Comparison of ENCODE assay signal across 14 cellular contexts in the genomic region with DNA sequence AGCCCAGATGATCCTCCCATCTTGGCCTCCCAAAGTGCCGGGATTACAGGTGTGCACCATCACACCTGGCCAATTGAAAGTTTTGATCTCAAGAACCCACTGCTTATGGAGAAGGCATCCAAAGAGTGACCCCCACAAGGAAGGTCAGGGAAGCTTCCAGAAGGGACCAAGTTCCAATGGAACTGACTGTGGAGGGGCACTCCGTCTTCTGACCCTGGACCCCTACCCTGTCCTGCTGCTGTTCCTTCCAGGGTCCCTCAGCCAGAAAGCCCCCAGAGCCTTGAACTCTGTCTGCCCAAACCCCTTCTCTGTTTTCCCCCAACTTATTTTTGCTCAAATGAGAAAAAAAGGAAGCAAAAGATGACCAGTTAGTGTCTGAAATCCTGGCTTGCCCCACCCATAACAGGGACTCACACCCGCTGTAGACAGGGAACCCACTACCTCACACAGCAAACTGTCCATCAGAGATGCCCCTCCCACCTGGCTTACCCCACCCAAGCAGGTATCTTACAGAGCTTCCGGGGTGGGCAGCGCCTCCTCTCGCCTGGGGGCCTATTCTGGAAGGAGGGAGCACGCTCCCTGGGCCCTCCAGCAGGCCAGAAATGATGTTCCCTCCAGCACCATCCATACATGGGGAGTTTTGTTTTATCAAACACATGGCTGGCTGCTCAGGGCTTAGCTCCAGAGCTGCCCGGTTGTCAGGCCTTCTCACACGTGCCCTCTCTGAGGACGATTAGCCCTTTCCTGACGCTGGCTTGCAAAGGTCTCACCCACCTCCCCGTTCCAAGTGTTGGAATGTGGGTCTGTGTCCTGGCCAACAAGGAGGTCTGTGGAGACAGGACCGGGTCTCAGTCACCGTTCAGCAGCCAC. TPM values are rescaled to one million over a fixed set of nuclear protein-coding genes. Genes with fewer than 3 reads are reported as not detected.
A peak's percentile ranks its signal among the peaks of the same experiment; 100 is the strongest.
DNase-seq lines count a peak whose midpoint lies in the region; ATAC-seq, FAIRE-seq and TF ChIP-seq lines count a peak whose summit lies in the region.
"Had no signal": no experiment of that assay in that cellular context is flagged by ENCODE, and none has a peak within 500 bp of the region (broad histone marks: within the 10 kb centered on the region; RNA-seq: fewer than 3 reads in every experiment).

No MANE protein-coding gene starts in this region.

- WGBS in hepatocyte (ENCODE audit: low lambda C conversion rate, missing lambda C conversion rate): 69% methylated on average over 14 of the region's 14 CpGs

- no peaks in the 10 kb centered on the region for H3K36me3 ChIP-seq in right atrium auricular region
- no peaks in the 10 kb centered on the region for H3K36me3 ChIP-seq in H7 (replicated peaks; ENCODE audit: control insufficient read depth, insufficient read depth, low read length)
- no peaks in the 10 kb centered on the region for H3K36me3 ChIP-seq in hepatocyte (replicated peaks; ENCODE audit: insufficient read depth, low read depth)

- no peak for ATAC-seq in Right ventricle myocardium inferior

- FAIRE-seq in urothelium cell line (lab: Jason Lieb, UNC): no peak
- FAIRE-seq: GM12878 had no signal

- H3K27me3 ChIP-seq in right atrium auricular region (peaks cover 0 to 26% of the 10 kb centered on the region in 2 donors), H7 (ENCODE audit: control insufficient read depth, insufficient read depth, low read length) (peaks cover 64% of the 10 kb centered on the region), hepatocyte (peaks cover 61% of the 10 kb centered on the region)

- no peak overlapping the region for H3K4me3 ChIP-seq in right atrium auricular region
- H3K4me3 ChIP-seq in H7 (ENCODE audit: insufficient read depth, low read depth, low read length): no peak overlapping the region
- H3K4me3 ChIP-seq in hepatocyte: no peak overlapping the region
- H3K4me3 ChIP-seq: GM12878 had no signal

- no peaks in the 10 kb centered on the region for H4K20me1 ChIP-seq in hepatocyte (ENCODE audit: insufficient read depth, poor library complexity, severe bottlenecking)

- intact Hi-C loops in Right ventricle myocardium inferior (cut with DNase I): no loop called here

- no peaks in the 10 kb centered on the region for H3K9me2 ChIP-seq in hepatocyte (replicated peaks; ENCODE audit: insufficient read depth)

- H2AFZ ChIP-seq in hepatocyte: no peak overlapping the region

- H3K4me2 ChIP-seq in hepatocyte: no peak overlapping the region

- TF ChIP-seq CTCF in right atrium auricular region (IDR thresholded peaks at IDR 0.05) (no peak), hepatocyte (IDR thresholded peaks at IDR 0.05; ENCODE audit: poor library complexity) (no peak)

- peaks cover 0 to 5% of the 10 kb centered on the region in 2 donors for H3K4me1 ChIP-seq in right atrium auricular region
- H3K4me1 ChIP-seq in hepatocyte (ENCODE audit: insufficient read depth): peaks cover 7% of the 10 kb centered on the region

- H3K79me2 ChIP-seq in hepatocyte: no peaks in the 10 kb centered on the region

- DNase-seq in right atrium auricular region (ENCODE audit: low spot score): peak; percentile 34
- DNase-seq in Right ventricle myocardium inferior (ENCODE audit: missing footprints): no peak
- DNase-seq in H7: peak; percentile 14
- DNase-seq in mesenteric fat pad (ENCODE audit: low spot score): peak; percentile 81
- DNase-seq in urothelium cell line (ENCODE audit: low spot score): peak; percentile 2
- DNase-seq in KG1 (lab: John Stamatoyannopoulos, UW): no peak
- no peak for DNase-seq in hepatocyte (ENCODE audit: low spot score)
- DNase-seq in NK-92 treated with Interleukin-12 subunit alpha and Interleukin-12 subunit beta, amount 100 ng/mL, for 24 hours (lab: John Stamatoyannopoulos, UW): no peak
- DNase-seq: C1 segment of cervical spinal cord, NCI-H1048, NCI-H2107, NCI-H226 had no signal

- H3K27ac ChIP-seq in right atrium auricular region (no peak overlapping the region), hepatocyte (no peak overlapping the region)

- no peaks in the 10 kb centered on the region for H3K9me3 ChIP-seq in right atrium auricular region
- no peaks in the 10 kb centered on the region for H3K9me3 ChIP-seq in hepatocyte (ENCODE audit: low read depth)

RNA-seq across cellular contexts. Expression of a gene that starts 3.1 kb away (rescaled TPM):
- total RNA-seq in right atrium auricular region (not detected), Right ventricle myocardium inferior (not detected), mesenteric fat pad (not detected), hepatocyte (0.03 and 0.20 TPM in 2 replicates)
- 0.31 and 0.33 TPM in 2 replicates for total RNA-seq in H7 (2014; rRNA removed; shearing (Covaris generic))
- not detected in 2 replicates for polyA plus RNA-seq in hepatocyte
- total RNA-seq: GM12878, HT1080 had no signal

RNA-seq across cellular contexts. Expression of a gene that starts 56.0 kb away (rescaled TPM):
- 1 to 10 TPM in 1 of 2 donors, under 1 TPM in 1; 0.78 to 2.2 TPM for total RNA-seq in right atrium auricular region
- total RNA-seq in Right ventricle myocardium inferior: 0.73 TPM
- total RNA-seq in H7 (2014; rRNA removed; shearing (Covaris generic)): 3.2 and 4.0 TPM in 2 replicates
- total RNA-seq in mesenteric fat pad: 1.3 TPM
- total RNA-seq in hepatocyte: 1.2 and 2.8 TPM in 2 replicates
- 0.40 and 1.5 TPM in 2 replicates for polyA plus RNA-seq in hepatocyte
- total RNA-seq: GM12878 had no signal
- polyA plus RNA-seq: GM12878 had no signal

Comparison
In these comparisons a context has a peak if more than half of its experiments do, and no peak if none do; other contexts are left out.
1. DNase-seq: peak in right atrium auricular region (single experiment), H7 (single experiment), mesenteric fat pad (single experiment) and urothelium cell line (single experiment); none in Right ventricle myocardium inferior (single experiment), KG1 (single experiment), hepatocyte (single experiment) and NK-92 treated with Interleukin-12 subunit alpha and Interleukin-12 subunit beta, amount 100 ng/mL, for 24 hours (single experiment).